In genomic region chr15:55461447-55461846, GRCh38 we compare ENCODE assay signal across 36 cellular contexts. TPM values are rescaled to one million over a fixed set of nuclear protein-coding genes. Genes with fewer than 3 reads are reported as not detected.
"Had no signal": no experiment of that assay in that cellular context is flagged by ENCODE, and none has a peak within 500 bp of the region (broad histone marks: within the 10 kb centered on the region; RNA-seq: fewer than 3 reads in every experiment).

No MANE protein-coding gene starts in this region.

- H3K27me3 ChIP-seq: adrenal gland, ascending aorta, body of pancreas, brain microvascular endothelial cell, breast epithelium, cardiac muscle cell had no signal

- ATAC-seq: activated naive CD4-positive, alpha-beta T cell treated with anti-CD3 and anti-CD28 coated beads, Interleukin-2, amount 50 U/mL, for 72 hours; activated naive CD8-positive, alpha-beta T cell treated with anti-CD3 and anti-CD28 coated beads, Interleukin-2, amount 50 U/mL, for 24 hours; activated T-cell treated with anti-CD3 and anti-CD28 coated beads, Interleukin-2, amount 50 U/mL, for 4 hours; activated T-cell treated with anti-CD3 and anti-CD28 coated beads, Interleukin-2, amount 50 U/mL, for 72 hours; activated T-helper 17 cell treated with anti-CD3 and anti-CD28 coated beads, Interleukin-2, amount 50 U/mL, for 72 hours; body of pancreas had no signal

- H3K27ac ChIP-seq: adrenal gland, ascending aorta, body of pancreas, brain microvascular endothelial cell, breast epithelium, cardiac muscle cell had no signal

- H3K4me3 ChIP-seq: adrenal gland, ascending aorta, body of pancreas, breast epithelium, cardiac muscle cell had no signal

- H3K36me3 ChIP-seq: adrenal gland, ascending aorta, brain microvascular endothelial cell, breast epithelium, cardiac muscle cell had no signal

- FAIRE-seq: astrocyte, bronchial epithelial cell had no signal

- H3K9me3 ChIP-seq: adrenal gland, ascending aorta had no signal

- DNase-seq: activated effector memory CD4-positive, alpha-beta T cell treated with anti-CD3 and anti-CD28 coated beads, Interleukin-2, amount 50 U/mL, for 16 hours; activated effector memory CD4-positive, alpha-beta T cell treated with Interleukin-2 at 50 U/mL for 16 hours; activated gamma-delta T cell; activated gamma-delta T cell treated with Interleukin-2 at 50 U/mL for 16 hours; activated naive CD4-positive, alpha-beta T cell; activated naive CD4-positive, alpha-beta T cell treated with anti-CD3 and anti-CD28 coated beads for 36 hours; activated naive CD4-positive, alpha-beta T cell treated with anti-CD3 and anti-CD28 coated beads, Interleukin-2, amount 10 ng/mL, durations not matched to agents 7 days and 5 days; activated naive CD4-positive, alpha-beta T cell treated with anti-CD3 and anti-CD28 coated beads, Interleukin-2, amount 50 U/mL, for 16 hours; activated naive CD4-positive, alpha-beta T cell treated with Interleukin-2 at 50 U/mL for 16 hours; activated naive CD8-positive, alpha-beta T cell treated with anti-CD3 and anti-CD28 coated beads for 36 hours; activated naive CD8-positive, alpha-beta T cell treated with anti-CD3 and anti-CD28 coated beads, Interleukin-2, amount 10 ng/mL, durations not matched to agents 7 days and 5 days; activated naive CD8-positive, alpha-beta T cell treated with anti-CD3 and anti-CD28 coated beads, Interleukin-2, amount 50 U/mL, for 24 hours; activated T-cell treated with anti-CD3 and anti-CD28 coated beads, Interleukin-2, amount 50 U/mL, for 1 hour; activated T-cell treated with anti-CD3 and anti-CD28 coated beads, Interleukin-2, amount 50 U/mL, for 24 hours; activated T-cell treated with anti-CD3 and anti-CD28 coated beads, Interleukin-2, amount 50 U/mL, for 4 hours; activated T-cell treated with anti-CD3 and anti-CD28 coated beads, Interleukin-2, amount 50 U/mL, for 48 hours; activated T-cell treated with anti-CD3 and anti-CD28 coated beads, Interleukin-2, amount 50 U/mL, for 72 hours; adrenal gland; amniotic stem cell; amygdala; anterior cingulate cortex; aorta; body of pancreas; brain microvascular endothelial cell; caudate nucleus; central memory CD4-positive, alpha-beta T cell; cerebellar nuclear complex had no signal

- H3K4me1 ChIP-seq: adrenal gland, ascending aorta, body of pancreas, breast epithelium had no signal

RNA-seq across cellular contexts. Expression of gene DNAAF4, which starts 46.6 kb away (rescaled TPM):
- total RNA-seq: activated naive CD8-positive, alpha-beta T cell treated with anti-CD3 and anti-CD28 coated beads, Interleukin-2, amount 10 ng/mL, durations not matched to agents 7 days and 5 days; activated T-helper 1 cell treated with anti-CD3 and anti-CD28 coated beads, Interleukin-12 subunit alpha, Interleukin-12 subunit beta, Interleukin-2, Interleukin-4 antibody, amounts not matched to agents 30 ng/mL and 10 ng/mL and 1 ng/mL, durations not matched to agents 14 hours and 24 hours and 36 hours; activated T-helper 17 cell treated with anti-CD3 and anti-CD28 coated beads, Interleukin-2, amount 50 U/mL, for 72 hours; ascending aorta had no signal

RNA-seq across cellular contexts. Expression of gene PIERCE2, which starts 53.2 kb away (rescaled TPM):
- total RNA-seq: activated naive CD4-positive, alpha-beta T cell treated with anti-CD3 and anti-CD28 coated beads, Interleukin-2, amount 50 U/mL, for 72 hours; activated naive CD8-positive, alpha-beta T cell treated with anti-CD3 and anti-CD28 coated beads, Interleukin-2, amount 10 ng/mL, durations not matched to agents 7 days and 5 days; activated T-helper 1 cell treated with anti-CD3 and anti-CD28 coated beads, Interleukin-12 subunit alpha, Interleukin-12 subunit beta, Interleukin-2, Interleukin-4 antibody, amounts not matched to agents 30 ng/mL and 10 ng/mL and 1 ng/mL, durations not matched to agents 14 hours and 24 hours and 36 hours; activated T-helper 17 cell treated with anti-CD3 and anti-CD28 coated beads, Interleukin-2, amount 50 U/mL, for 72 hours; activated T-helper 2 cell treated with anti-CD3 and anti-CD28 coated beads, Interferon-gamma antibody, Interleukin-2, Interleukin-4, amounts not matched to agents 10 μg/mL and 5 μg/mL and 100 μg/mL, durations not matched to agents 14 hours and 24 hours and 36 hours; ascending aorta had no signal
